ENCODE assay signal across 10 cellular contexts in the genomic region with DNA sequence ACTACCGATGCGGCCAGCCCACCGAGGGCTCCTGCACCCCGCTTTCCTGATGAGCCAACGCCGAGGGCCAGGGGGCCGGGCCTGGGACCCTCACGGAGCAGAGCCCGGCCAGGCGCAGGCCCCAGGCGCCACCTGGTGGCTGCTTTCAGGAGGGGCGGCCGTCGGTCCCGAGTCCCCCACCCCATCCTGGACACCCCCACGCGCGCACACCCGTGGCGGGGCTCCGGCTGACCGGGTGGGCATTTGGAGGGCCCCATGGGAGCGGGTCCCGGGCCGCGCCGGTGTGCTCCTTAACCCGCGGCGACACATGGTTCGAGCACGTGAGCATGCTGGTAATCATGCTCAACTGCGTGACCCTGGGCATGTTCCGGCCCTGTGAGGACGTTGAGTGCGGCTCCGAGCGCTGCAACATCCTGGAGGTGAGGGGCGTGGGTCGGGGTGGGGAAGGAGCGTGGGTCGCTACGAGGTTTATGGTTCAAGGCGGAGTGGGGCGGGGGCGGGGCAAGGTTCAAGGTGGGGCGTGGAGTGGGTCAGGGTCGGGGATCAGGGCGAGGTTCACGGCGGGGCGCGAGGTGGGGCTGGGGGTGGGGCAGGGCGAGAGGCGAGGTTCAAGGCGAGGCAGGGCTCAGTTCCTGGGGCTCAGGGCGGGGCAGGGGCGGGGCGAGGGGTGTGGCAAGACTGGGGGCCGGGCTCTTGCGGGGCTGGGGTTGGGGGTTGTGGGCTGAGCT. TPM values are rescaled to one million over a fixed set of nuclear protein-coding genes. Genes with fewer than 3 reads are reported as not detected.
DNase-seq lines count a peak whose midpoint lies in the region; ATAC-seq lines count a peak whose summit lies in the region.
"Had no signal": no experiment of that assay in that cellular context is flagged by ENCODE, and none has a peak within 500 bp of the region (broad histone marks: within the 10 kb centered on the region; RNA-seq: fewer than 3 reads in every experiment).

No MANE protein-coding gene starts in this region.

- peaks cover 2 to 3% of the 10 kb centered on the region in 2 donors for H3K36me3 ChIP-seq in stomach smooth muscle (ENCODE audit: control insufficient read depth in 2 of 2, insufficient read depth in 2 of 2, low read length in 2 of 2)

- no peak overlapping the region for H3K9ac ChIP-seq in stomach smooth muscle (ENCODE audit: low read length in 2 of 2)

- no peak overlapping the region for H3K4me3 ChIP-seq in stomach smooth muscle (ENCODE audit: low read length in 2 of 2)

- peaks cover 34% of the 10 kb centered on the region for H3K4me1 ChIP-seq in stomach smooth muscle (ENCODE audit: control insufficient read depth, insufficient read depth, low read length)

- no peaks in the 10 kb centered on the region for H3K9me3 ChIP-seq in stomach smooth muscle (ENCODE audit: control insufficient read depth in 2 of 2, low read length in 2 of 2)

- H3K27me3 ChIP-seq in stomach smooth muscle (ENCODE audit: control insufficient read depth in 1 of 2, insufficient read depth in 2 of 2, low read length in 2 of 2): no peaks in the 10 kb centered on the region

- intact Hi-C loops in left ventricle myocardium superior (cut with micrococcal nuclease): no loop called here

- peak overlapping the region; percentile 85 for H3K27ac ChIP-seq in stomach smooth muscle (ENCODE audit: low read length)

- DNase-seq in activated CD4-positive, alpha-beta T cell treated with anti-CD3 and anti-CD28 coated beads for 48 hours: peak; percentile 33
- no peak for DNase-seq in activated CD4-positive, alpha-beta T cell treated with anti-CD3 and anti-CD28 coated beads, Interleukin-2, amount 50 U/mL, for 4 hours
- peak; percentile 61 for DNase-seq in activated CD8-positive, alpha-beta memory T cell treated with anti-CD3 and anti-CD28 coated beads, Interleukin-2, amount 50 U/mL, for 48 hours
- DNase-seq in left ventricle myocardium superior (peak; percentile 44), pons (ENCODE audit: low spot score) (no peak), NCI-H2081 treated with DMSO at 0.1 percent for 48 hours (lab: John Stamatoyannopoulos, UW) (no peak)
- DNase-seq: NCI-H1694 had no signal

- ATAC-seq in left ventricle myocardium superior: peak; percentile 48
- no peak for ATAC-seq in GM21717 (IDR thresholded peaks at IDR 0.05; ENCODE audit: unreplicated experiment)

RNA-seq across cellular contexts. Expression of a gene that starts 30.2 kb away (rescaled TPM):
- not detected for total RNA-seq in left ventricle myocardium superior

RNA-seq across cellular contexts. Expression of a gene that starts 35.2 kb away (rescaled TPM):
- total RNA-seq in left ventricle myocardium superior: 7.3 TPM
- total RNA-seq: Daoy had no signal

RNA-seq across cellular contexts. Expression of a gene that starts 41.9 kb away (rescaled TPM):
- total RNA-seq in left ventricle myocardium superior: 3.2 TPM

RNA-seq across cellular contexts. Expression of a gene that starts 45.7 kb away (rescaled TPM):
- 4.3 TPM for total RNA-seq in left ventricle myocardium superior
- total RNA-seq: Daoy had no signal

Comparison
In these comparisons a context has a peak if more than half of its experiments do, and no peak if none do; other contexts are left out.
1. DNase-seq: peak in activated CD4-positive, alpha-beta T cell treated with anti-CD3 and anti-CD28 coated beads for 48 hours (single experiment), activated CD8-positive, alpha-beta memory T cell treated with anti-CD3 and anti-CD28 coated beads, Interleukin-2, amount 50 U/mL, for 48 hours (single experiment) and left ventricle myocardium superior (single experiment); none in activated CD4-positive, alpha-beta T cell treated with anti-CD3 and anti-CD28 coated beads, Interleukin-2, amount 50 U/mL, for 4 hours (0 of 2), pons (single experiment) and NCI-H2081 treated with DMSO at 0.1 percent for 48 hours (single experiment).